ENCODE assay signal across 9 cellular contexts in genomic region chr16:81457326-81458133, GRCh38. TPM values are rescaled to one million over a fixed set of nuclear protein-coding genes. Genes with fewer than 3 reads are reported as not detected.
DNase-seq lines count a peak whose midpoint lies in the region; ATAC-seq, FAIRE-seq and TF ChIP-seq lines count a peak whose summit lies in the region.
"Had no signal": no experiment of that assay in that cellular context is flagged by ENCODE, and none has a peak within 500 bp of the region (broad histone marks: within the 10 kb centered on the region; RNA-seq: fewer than 3 reads in every experiment).

No MANE protein-coding gene starts in this region.

- TF ChIP-seq EP300 in SK-N-SH (IDR thresholded peaks at IDR 0.05; ENCODE audit: borderline replicate concordance in 1 of 2, low read depth in 1 of 2, low read length in 1 of 2) = no peak

- H3F3A ChIP-seq in SK-N-SH (replicated peaks; ENCODE audit: insufficient read depth) = no peaks in the 10 kb centered on the region

- peaks cover 0 to 16% of the 10 kb centered on the region in 2 experiments; a peak in 1 of 4 replicates for H3K4me1 ChIP-seq in SK-N-SH (ENCODE audit: control insufficient read depth in 1 of 2, insufficient read depth in 2 of 2, low read depth in 1 of 2, low read length in 1 of 2)
- peaks cover 3 to 36% (median 14%) of the 10 kb centered on the region in 3 donors for H3K4me1 ChIP-seq in pancreas

- H2AFZ ChIP-seq in SK-N-SH (ENCODE audit: low read depth) = no peak overlapping the region

- intact Hi-C loops in pancreas (cut with DNase I) = loop anchor here in 1 of 3 donors (10.0 kb wide), 1 partner anchor 77 kb away; no protein-coding TSS in a partner anchor

- peak overlapping the region; percentile 20; the same call in 1 of the 2 replicates for H3K4me2 ChIP-seq in SK-N-SH

- peak; percentile 53 to 84 (median 62) for ATAC-seq in pancreas

- H3K9me3 ChIP-seq in SK-N-SH = no peaks in the 10 kb centered on the region
- H3K9me3 ChIP-seq in pancreas = no peaks in the 10 kb centered on the region

- POLR2A ChIA-PET in SK-N-SH (lab: Yijun Ruan, JAX) = no interaction called here

- H3K4me3 ChIP-seq in SK-N-SH (ENCODE audit: low read depth in 2 of 2, low read length in 1 of 2) (no peak overlapping the region), fibroblast of mammary gland (ENCODE audit: control insufficient read depth, low read depth, low read length) (no peak overlapping the region), pancreas (no peak overlapping the region)

- TF ChIP-seq RAD21 in SK-N-SH (IDR thresholded peaks at IDR 0.05; ENCODE audit: low read length) = no peak

- H3K9me2 ChIP-seq in SK-N-SH = no peaks in the 10 kb centered on the region

- H3K79me2 ChIP-seq in SK-N-SH (ENCODE audit: insufficient read depth) = peaks cover 45% of the 10 kb centered on the region; the same call in 1 of the 2 replicates

- H4K20me1 ChIP-seq in SK-N-SH (ENCODE audit: insufficient read depth) = peaks cover 37% of the 10 kb centered on the region

- FAIRE-seq in pancreas (lab: Jason Lieb, UNC) = no peak

- H3K27me3 ChIP-seq in SK-N-SH (ENCODE audit: insufficient read depth) (no peaks in the 10 kb centered on the region), pancreas (no peaks in the 10 kb centered on the region)

- H3K36me3 ChIP-seq in SK-N-SH (replicated peaks in 1 of 2; ENCODE audit: control insufficient read depth in 1 of 2, insufficient read depth in 2 of 2, low read length in 1 of 2) (no peaks in the 10 kb centered on the region), pancreas (peaks cover 0 to 5% (median 0%) of the 10 kb centered on the region in 3 donors)

- 61% methylated on average over 17 of the region's 17 CpGs for WGBS in SK-N-SH (ENCODE audit: low lambda C conversion rate)
- 67 to 76% methylated on average over 17 of the region's 17 CpGs for WGBS in pancreas, 2 donors

- CTCF ChIA-PET in SK-N-SH (lab: Yijun Ruan, JAX) = interaction anchor here (1.2 kb wide), 1 partner anchor 48 kb away, joined by 3 read pairs; no protein-coding TSS in a partner anchor

- 0 out of 4 replicates have a peak overlapping the region, but pooled peaks of 1 of the 2 experiments have one; percentile 12 for H3K27ac ChIP-seq in SK-N-SH (ENCODE audit: low read depth in 2 of 2, low read length in 1 of 2)
- peak overlapping the region in 2 of 4 donors; percentile 22 to 30 for H3K27ac ChIP-seq in pancreas

- H3K9ac ChIP-seq in SK-N-SH = no peak overlapping the region; the same call in 1 of the 2 replicates

- TF ChIP-seq CTCF in SK-N-SH (IDR thresholded peaks at IDR 0.05) = no peak
- TF ChIP-seq CTCF in fibroblast of mammary gland (conservative IDR thresholded peaks at IDR 0.05; ENCODE audit: control insufficient read depth, insufficient read depth, low read depth, low read length) = no peak
- no peak for TF ChIP-seq CTCF in pancreas (IDR thresholded peaks at IDR 0.05)

- DNase-seq in H4 (ENCODE audit: low spot score) (peak; percentile 76), SK-N-SH (no peak), fibroblast of mammary gland (ENCODE audit: low read depth) (peak; percentile 68), pancreas (no peak), LoVo (ENCODE audit: low spot score) (no peak), NCI-H1417 (lab: John Stamatoyannopoulos, UW) (no peak), NCI-H2107 treated with DMSO at 0.1 percent for 48 hours (lab: John Stamatoyannopoulos, UW; ENCODE audit: unreplicated experiment) (no peak)
- DNase-seq in activated CD8-positive, alpha-beta memory T cell treated with anti-CD3 and anti-CD28 coated beads, Interleukin-2, amount 50 U/mL, for 4 hours = no peak
- DNase-seq: effector CD8-positive, alpha-beta T cell had no signal

TF ChIP-seq in SK-N-SH, 30 proteins besides CTCF, POLR2A, EP300 and RAD21:
- TF ChIP-seq PBX3 (IDR thresholded peaks at IDR 0.05) = peak; percentile 24; the same call in 1 of the 2 replicates
- no peak for TF ChIP-seq POLR2AphosphoS5 (IDR thresholded peaks at IDR 0.05; ENCODE audit: low read depth, low read length)
- no peak for TF ChIP-seq TAF1 (IDR thresholded peaks at IDR 0.05; ENCODE audit: borderline replicate concordance, low read depth, low read length)
- TF ChIP-seq YY1 (IDR thresholded peaks at IDR 0.05; ENCODE audit: low read depth) = no peak
- no peak for TF ChIP-seq FOXJ3 (CRISPR knock-in tag; IDR thresholded peaks at IDR 0.05)
- no peak for TF ChIP-seq SIN3A (IDR thresholded peaks at IDR 0.05; ENCODE audit: borderline replicate concordance, low read depth, low read length)
- TF ChIP-seq MXI1 (IDR thresholded peaks at IDR 0.05; ENCODE audit: low read depth, low read length) = no peak
- TF ChIP-seq ELF1 (IDR thresholded peaks at IDR 0.05) = no peak
- no peak for TF ChIP-seq JUND (IDR thresholded peaks at IDR 0.05)
- peak; percentile 65; the same call in 1 of the 2 replicates for TF ChIP-seq FOSL2 (IDR thresholded peaks at IDR 0.05; ENCODE audit: borderline replicate concordance, low read depth)
- peak; percentile 44; the same call in 1 of the 2 replicates for TF ChIP-seq TCF12 (IDR thresholded peaks at IDR 0.05)
- no peak for TF ChIP-seq TEAD4 (IDR thresholded peaks at IDR 0.05; ENCODE audit: borderline replicate concordance, insufficient read depth)
- TF ChIP-seq IRF3 (IDR thresholded peaks at IDR 0.05; ENCODE audit: low read depth, low read length) = no peak

RNA-seq across cellular contexts. Expression of gene CMIP, which starts 12.9 kb away (rescaled TPM):
- total RNA-seq in H4 (2014; rRNA removed; shearing (Covaris generic)) = 1.9 and 4.1 TPM in 2 replicates
- 2.4 and 5.4 TPM in 2 replicates for polyA plus RNA-seq in SK-N-SH (2012; rRNA removed)
- 3.9 and 6.2 TPM in 2 replicates for polyA plus RNA-seq in SK-N-SH (2012; cell fraction: cytosol; rRNA removed)
- polyA plus RNA-seq in SK-N-SH (2012; cell fraction: nucleus; rRNA removed) = 9.8 and 13.9 TPM in 2 replicates
- 10 to 100 TPM; 17.7 to 37.0 (median 23.1) TPM for total RNA-seq in pancreas
- polyA plus RNA-seq in pancreas = 10 to 100 TPM in 1 of 2 donors, 1 to 10 TPM in 1; 9.7 to 20.2 TPM

Comparison
In these comparisons a context has a peak if more than half of its experiments do, and no peak if none do; other contexts are left out.
1. DNase-seq: peak in H4 (single experiment) and fibroblast of mammary gland (single experiment); none in SK-N-SH (single experiment), pancreas (0 of 6), activated CD8-positive, alpha-beta memory T cell treated with anti-CD3 and anti-CD28 coated beads, Interleukin-2, amount 50 U/mL, for 4 hours (single experiment), LoVo (single experiment), NCI-H1417 (0 of 3) and NCI-H2107 treated with DMSO at 0.1 percent for 48 hours (single experiment).